ENCODE assay signal across 25 cellular contexts in the genomic region with DNA sequence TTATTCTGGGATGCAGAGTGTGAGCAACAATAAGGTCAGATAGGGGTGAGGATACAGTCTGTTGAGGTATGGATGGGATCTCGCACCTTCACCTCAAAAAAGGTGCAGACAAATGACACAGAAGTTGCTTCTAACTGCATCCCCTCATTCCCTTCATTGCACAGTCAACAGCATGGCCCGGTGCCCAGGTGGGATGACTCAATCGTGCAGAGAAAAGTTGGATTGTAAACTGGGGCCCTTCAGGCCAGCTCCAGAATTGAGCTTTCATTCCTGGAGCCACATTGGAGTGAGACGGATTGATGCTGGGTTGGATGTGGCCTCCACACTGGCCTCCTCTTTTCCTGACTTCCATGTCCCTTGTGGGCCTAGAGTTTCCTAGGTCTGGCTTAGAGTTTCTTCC.
"Had no signal": no experiment of that assay in that cellular context is flagged by ENCODE, and none has a peak within 500 bp of the region (broad histone marks: within the 10 kb centered on the region; RNA-seq: fewer than 3 reads in every experiment).

No MANE protein-coding gene starts in this region.

- H3K4me3 ChIP-seq: adrenal gland, body of pancreas, SJCRH30, SK-N-MC had no signal

- H3K36me3 Mint-ChIP-seq: activated naive CD4-positive, alpha-beta T cell treated with anti-CD3 and anti-CD28 coated beads, Interleukin-2, amount 50 U/mL, for 24 hours had no signal

- ATAC-seq: activated CD8-positive, alpha-beta T cell treated with anti-CD3 and anti-CD28 coated beads for 36 hours; activated T-cell treated with anti-CD3 and anti-CD28 coated beads, Interleukin-2, amount 50 U/mL, for 72 hours; activated T-helper 17 cell treated with anti-CD3 and anti-CD28 coated beads, Interleukin-2, amount 50 U/mL, for 72 hours; body of pancreas had no signal

- H3K4me3 Mint-ChIP-seq: activated CD4-positive, alpha-beta T cell treated with anti-CD3 and anti-CD28 coated beads, Interleukin-2, amount 10 ng/mL, durations not matched to agents 24 days and 14 days; activated CD8-positive, alpha-beta T cell treated with anti-CD3 and anti-CD28 coated beads for 36 hours; activated naive CD4-positive, alpha-beta T cell treated with anti-CD3 and anti-CD28 coated beads, Interleukin-2, amount 50 U/mL, for 24 hours; activated T-cell treated with anti-CD3 and anti-CD28 coated beads, Interleukin-2, amount 50 U/mL, for 72 hours; activated T-helper 17 cell treated with anti-CD3 and anti-CD28 coated beads, Interleukin-2, amount 50 U/mL, for 72 hours; T-helper 1 cell treated with Interleukin-12 subunit alpha and Interleukin-12 subunit beta and Interleukin-4 antibody, amounts not matched to agents 30 μg/mL and 1 μg/mL, for 36 hours; T-helper 2 cell treated with Interferon-gamma antibody and Interleukin-4, amounts not matched to agents 5 μg/mL and 100 μg/mL, for 36 hours had no signal

- DNase-seq: activated CD4-positive, alpha-beta T cell treated with anti-CD3 and anti-CD28 coated beads, Interleukin-2, amount 10 ng/mL, durations not matched to agents 24 days and 14 days; activated CD4-positive, alpha-beta T cell treated with anti-CD3 and anti-CD28 coated beads, Interleukin-2, amount 50 U/mL, for 4 hours; activated CD8-positive, alpha-beta T cell treated with anti-CD3 and anti-CD28 coated beads for 36 hours; activated gamma-delta T cell; activated naive CD4-positive, alpha-beta T cell treated with Interleukin-2 at 50 U/mL for 16 hours; activated T-cell treated with anti-CD3 and anti-CD28 coated beads, Interleukin-2, amount 50 U/mL, for 1 hour; activated T-cell treated with anti-CD3 and anti-CD28 coated beads, Interleukin-2, amount 50 U/mL, for 72 hours; adrenal gland; body of pancreas; caudate nucleus; NCI-H1105; NCI-H1417 treated with DMSO at 0.1 percent for 48 hours; NCI-H187 treated with DMSO at 0.1 percent for 48 hours; NCI-H2081; NCI-H226; NCI-H524 treated with DMSO at 0.1 percent for 48 hours; NK-92 treated with Interleukin-12 subunit alpha and Interleukin-12 subunit beta, amount 100 ng/mL, for 24 hours; SHP77; SJCRH30 had no signal

- H3K9me3 Mint-ChIP-seq: activated naive CD4-positive, alpha-beta T cell treated with anti-CD3 and anti-CD28 coated beads, Interleukin-2, amount 50 U/mL, for 24 hours; activated T-helper 17 cell treated with anti-CD3 and anti-CD28 coated beads, Interleukin-2, amount 50 U/mL, for 72 hours had no signal

- H3K9ac ChIP-seq: KMS-11 had no signal

- H3K27me3 ChIP-seq: adrenal gland, body of pancreas had no signal

- H3K27me3 Mint-ChIP-seq: activated CD4-positive, alpha-beta T cell treated with anti-CD3 and anti-CD28 coated beads, Interleukin-2, amount 10 ng/mL, durations not matched to agents 24 days and 14 days; activated CD8-positive, alpha-beta T cell treated with anti-CD3 and anti-CD28 coated beads for 36 hours; activated naive CD4-positive, alpha-beta T cell treated with anti-CD3 and anti-CD28 coated beads, Interleukin-2, amount 50 U/mL, for 24 hours; activated T-helper 17 cell treated with anti-CD3 and anti-CD28 coated beads, Interleukin-2, amount 50 U/mL, for 72 hours had no signal

- H3K9me3 ChIP-seq: adrenal gland, body of pancreas, SJCRH30 had no signal

- H3K27ac Mint-ChIP-seq: activated CD4-positive, alpha-beta T cell treated with anti-CD3 and anti-CD28 coated beads, Interleukin-2, amount 10 ng/mL, durations not matched to agents 24 days and 14 days; activated CD8-positive, alpha-beta T cell treated with anti-CD3 and anti-CD28 coated beads for 36 hours; activated naive CD4-positive, alpha-beta T cell treated with anti-CD3 and anti-CD28 coated beads, Interleukin-2, amount 50 U/mL, for 24 hours; activated T-cell treated with anti-CD3 and anti-CD28 coated beads, Interleukin-2, amount 50 U/mL, for 72 hours; activated T-helper 17 cell treated with anti-CD3 and anti-CD28 coated beads, Interleukin-2, amount 50 U/mL, for 72 hours; T-helper 1 cell treated with Interleukin-12 subunit alpha and Interleukin-12 subunit beta and Interleukin-4 antibody, amounts not matched to agents 30 μg/mL and 1 μg/mL, for 36 hours; T-helper 2 cell treated with Interferon-gamma antibody and Interleukin-4, amounts not matched to agents 5 μg/mL and 100 μg/mL, for 36 hours had no signal

- H3K4me1 ChIP-seq: adrenal gland, body of pancreas, SJCRH30 had no signal

- H3K4me2 ChIP-seq: KMS-11 had no signal

- H3K27ac ChIP-seq: adrenal gland, body of pancreas, KMS-11, SJCRH30, SK-N-MC had no signal

- H3K36me3 ChIP-seq: adrenal gland, SJCRH30 had no signal

- H3K4me1 Mint-ChIP-seq: activated CD4-positive, alpha-beta T cell treated with anti-CD3 and anti-CD28 coated beads, Interleukin-2, amount 10 ng/mL, durations not matched to agents 24 days and 14 days; activated naive CD4-positive, alpha-beta T cell treated with anti-CD3 and anti-CD28 coated beads, Interleukin-2, amount 50 U/mL, for 24 hours; activated T-helper 17 cell treated with anti-CD3 and anti-CD28 coated beads, Interleukin-2, amount 50 U/mL, for 72 hours had no signal
